ENCODE assay signal across 7 cellular contexts in the genomic region with DNA sequence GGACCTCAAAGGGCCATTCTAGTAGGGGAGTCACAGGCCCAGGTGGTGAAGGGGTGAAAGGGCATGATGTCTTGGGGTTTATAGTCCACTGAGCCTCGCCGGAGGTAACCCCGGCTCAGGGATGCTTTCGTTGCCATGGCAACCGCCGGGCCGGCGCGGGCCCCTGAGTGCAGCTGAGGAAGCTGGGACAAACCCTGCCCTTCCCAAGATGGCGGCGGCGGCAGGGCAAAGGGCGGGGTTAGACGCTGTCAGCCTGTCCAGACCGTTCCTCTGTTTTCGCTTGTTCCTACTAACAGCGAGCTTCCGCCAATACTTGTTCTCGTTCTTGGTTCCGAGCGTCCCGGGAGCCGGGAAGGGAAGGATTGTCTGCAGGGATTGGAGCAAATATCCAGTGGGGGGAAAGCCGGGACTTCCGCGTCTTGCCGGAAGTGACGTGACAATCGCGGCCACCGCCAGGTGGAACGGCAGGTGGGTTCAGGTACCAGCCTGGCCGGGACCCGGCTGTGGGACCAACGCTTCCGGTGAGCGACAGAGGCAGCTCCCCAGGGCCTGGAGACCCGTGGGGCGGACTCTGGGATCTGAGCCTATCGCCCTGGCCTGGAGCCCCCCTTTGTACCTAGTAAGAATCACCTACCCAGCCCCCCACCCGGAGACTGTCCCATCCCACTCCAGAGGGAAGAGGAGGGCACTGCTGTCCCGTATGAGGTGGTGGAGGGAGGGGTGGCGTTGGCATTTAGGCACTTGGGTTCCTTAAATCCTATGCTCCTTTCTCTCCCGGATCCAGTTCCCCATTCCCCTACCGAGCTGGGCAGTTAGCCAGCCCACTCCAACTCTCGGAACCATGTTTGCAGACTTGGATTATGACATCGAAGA. TPM values are rescaled to one million over a fixed set of nuclear protein-coding genes. Genes with fewer than 3 reads are reported as not detected.
DNase-seq lines count a peak whose midpoint lies in the region; TF ChIP-seq lines count a peak whose summit lies in the region.

A gene (plus strand): TSS at position 436 of the 873 bp plus-strand sequence. CDS start 406 bp downstream, at position 842.

- H4K20me1 ChIP-seq in MM.1S (ENCODE audit: insufficient read depth, low read length), result no peaks in the 10 kb centered on the region
- H4K20me1 ChIP-seq in SK-N-SH (ENCODE audit: insufficient read depth), result no peaks in the 10 kb centered on the region

- H3K4me1 ChIP-seq in MM.1S (ENCODE audit: low read length) (peaks cover 8% of the 10 kb centered on the region), SK-N-SH (ENCODE audit: control insufficient read depth in 1 of 2, insufficient read depth in 2 of 2, low read depth in 1 of 2, low read length in 1 of 2) (peaks cover 0 to 12% of the 10 kb centered on the region in 2 experiments; a peak in 1 of 4 replicates), neuronal stem cell (ENCODE audit: control insufficient read depth in 2 of 2, insufficient read depth in 1 of 2, low read depth in 1 of 2, low read length in 2 of 2) (peaks cover 2 to 8% of the 10 kb centered on the region in 2 donors)

- H2AK5ac ChIP-seq in neuronal stem cell (ENCODE audit: low read depth, low read length), result peak within 1 kb of the TSS; percentile 72

- DNase-seq in MM.1S (peak; percentile 85), SK-N-SH (peak; percentile 89), germinal center (ENCODE audit: low spot score) (peak; percentile 89), neuronal stem cell (ENCODE audit: low spot score) (peak; percentile 71), stromal cell of bone marrow (ENCODE audit: low read depth) (peak; percentile 85)

- H4K8ac ChIP-seq in neuronal stem cell (ENCODE audit: low read depth, low read length), result peak within 1 kb of the TSS; percentile 25

- peaks cover 3% of the 10 kb centered on the region for H3K36me3 Mint-ChIP-seq in activated naive CD4-positive, alpha-beta T cell treated with anti-CD3 and anti-CD28 coated beads, Interleukin-2, amount 50 U/mL, for 24 hours

- TF ChIP-seq CTCF in MM.1S (IDR thresholded peaks at IDR 0.05; ENCODE audit: low read length) (no peak), SK-N-SH (IDR thresholded peaks at IDR 0.05) (no peak)

- H2BK15ac ChIP-seq in neuronal stem cell (ENCODE audit: low read length), result peak within 1 kb of the TSS; percentile 17

- no peak for TF ChIP-seq EP300 in SK-N-SH (IDR thresholded peaks at IDR 0.05; ENCODE audit: borderline replicate concordance in 1 of 2, low read depth in 1 of 2, low read length in 1 of 2)

- H3K27ac Mint-ChIP-seq in activated naive CD4-positive, alpha-beta T cell treated with anti-CD3 and anti-CD28 coated beads, Interleukin-2, amount 50 U/mL, for 24 hours, result peak within 1 kb of the TSS; percentile 99

- peak within 1 kb of the TSS; percentile 67; the same call in 1 of the 2 replicates for H3K27ac ChIP-seq in MM.1S (ENCODE audit: low read length)
- peak within 1 kb of the TSS; percentile 48 to 82 for H3K27ac ChIP-seq in SK-N-SH (ENCODE audit: low read depth in 2 of 2, low read length in 1 of 2)
- H3K27ac ChIP-seq in neuronal stem cell (replicated peaks; ENCODE audit: low read length), result peak within 1 kb of the TSS; percentile 92

- no peaks in the 10 kb centered on the region for H3K79me1 ChIP-seq in neuronal stem cell (ENCODE audit: low read depth, low read length)

- H3K4me1 Mint-ChIP-seq in activated naive CD4-positive, alpha-beta T cell treated with anti-CD3 and anti-CD28 coated beads, Interleukin-2, amount 50 U/mL, for 24 hours, result peaks cover 14% of the 10 kb centered on the region

- H3K36me3 ChIP-seq in MM.1S (replicated peaks; ENCODE audit: insufficient read depth, low read length) (no peaks in the 10 kb centered on the region), SK-N-SH (replicated peaks in 1 of 2; ENCODE audit: control insufficient read depth in 1 of 2, insufficient read depth in 2 of 2, low read length in 1 of 2) (peaks cover 0 to 5% of the 10 kb centered on the region in 2 experiments), neuronal stem cell (replicated peaks in 1 of 2; ENCODE audit: control insufficient read depth in 2 of 2, insufficient read depth in 2 of 2, low read length in 2 of 2) (peaks cover 3 to 14% of the 10 kb centered on the region in 2 donors)

- no peaks in the 10 kb centered on the region for H3K9me3 Mint-ChIP-seq in activated naive CD4-positive, alpha-beta T cell treated with anti-CD3 and anti-CD28 coated beads, Interleukin-2, amount 50 U/mL, for 24 hours

- POLR2A ChIA-PET in SK-N-SH (lab: Yijun Ruan, JAX), result no interaction called here

- H3K9me3 ChIP-seq in MM.1S (replicated peaks; ENCODE audit: insufficient read depth, low read length), result no peaks in the 10 kb centered on the region
- no peaks in the 10 kb centered on the region for H3K9me3 ChIP-seq in SK-N-SH
- no peaks in the 10 kb centered on the region for H3K9me3 ChIP-seq in neuronal stem cell (replicated peaks in 1 of 2; ENCODE audit: control insufficient read depth in 2 of 2, insufficient read depth in 1 of 2, low read depth in 1 of 2, low read length in 2 of 2)

- peak within 1 kb of the TSS; percentile 92 for H3K9ac ChIP-seq in MM.1S (ENCODE audit: low read length)
- peak within 1 kb of the TSS; percentile 65 for H3K9ac ChIP-seq in SK-N-SH
- H3K9ac ChIP-seq in neuronal stem cell (ENCODE audit: low read depth, low read length, poor library complexity), result peak within 1 kb of the TSS; percentile 24

- 3% methylated on average over 7 of the region's 47 CpGs for WGBS in SK-N-SH (ENCODE audit: low lambda C conversion rate)
- WGBS in neuronal stem cell (ENCODE audit: extremely low coverage in 2 of 2, insufficient read length in 2 of 2, insufficient replicate concordance in 1 of 2), 2 donors, result no CpG with 5 or more reads among the region's 47 CpGs

- no peak within 1 kb of the TSS for H2BK5ac ChIP-seq in neuronal stem cell (ENCODE audit: low read length)

- H3K4ac ChIP-seq in neuronal stem cell (ENCODE audit: low read length), result no peak within 1 kb of the TSS

- H3K27me3 Mint-ChIP-seq in activated naive CD4-positive, alpha-beta T cell treated with anti-CD3 and anti-CD28 coated beads, Interleukin-2, amount 50 U/mL, for 24 hours, result no peaks in the 10 kb centered on the region

- H3F3A ChIP-seq in MM.1S (ENCODE audit: insufficient read depth, low read length) (no peaks in the 10 kb centered on the region; the same call in 1 of the 2 replicates), SK-N-SH (replicated peaks; ENCODE audit: insufficient read depth) (no peaks in the 10 kb centered on the region)

- H3K18ac ChIP-seq in neuronal stem cell (ENCODE audit: low read length), result peak within 1 kb of the TSS; percentile 90

- H3K23ac ChIP-seq in neuronal stem cell (ENCODE audit: low read depth, low read length, poor library complexity), result no peak within 1 kb of the TSS

- H3K79me2 ChIP-seq in MM.1S (ENCODE audit: low read length), result peaks cover 16% of the 10 kb centered on the region
- H3K79me2 ChIP-seq in SK-N-SH (ENCODE audit: insufficient read depth), result no peaks in the 10 kb centered on the region

- CTCF ChIA-PET in SK-N-SH (lab: Yijun Ruan, JAX), result no interaction called here

- no peaks in the 10 kb centered on the region for H3K27me3 ChIP-seq in MM.1S (replicated peaks; ENCODE audit: insufficient read depth, low read length)
- H3K27me3 ChIP-seq in SK-N-SH (ENCODE audit: insufficient read depth), result no peaks in the 10 kb centered on the region
- H3K27me3 ChIP-seq in neuronal stem cell (ENCODE audit: control insufficient read depth in 3 of 3, insufficient read depth in 3 of 3, low read depth in 1 of 3, low read length in 3 of 3), result peaks cover 0 to 7% (median 0%) of the 10 kb centered on the region in 3 experiments

- no peak within 1 kb of the TSS for H2BK120ac ChIP-seq in neuronal stem cell (ENCODE audit: low read depth, low read length)

- H2AFZ ChIP-seq in MM.1S (ENCODE audit: low read length) (peak within 1 kb of the TSS; percentile 95), SK-N-SH (ENCODE audit: low read depth) (peak within 1 kb of the TSS; percentile 84), neuronal stem cell (ENCODE audit: low read length) (peak within 1 kb of the TSS; percentile 98)

- no peak within 1 kb of the TSS for H3K14ac ChIP-seq in neuronal stem cell (ENCODE audit: low read length)

- H3K4me2 ChIP-seq in MM.1S (ENCODE audit: low read depth, low read length), result peak within 1 kb of the TSS; percentile 95
- H3K4me2 ChIP-seq in SK-N-SH, result peak within 1 kb of the TSS; percentile 70
- H3K4me2 ChIP-seq in neuronal stem cell (ENCODE audit: insufficient read depth, low read length, poor library complexity, severe bottlenecking), result peak within 1 kb of the TSS; percentile 86

- H3K9me2 ChIP-seq in MM.1S (replicated peaks; ENCODE audit: insufficient read depth, low read length), result no peaks in the 10 kb centered on the region
- H3K9me2 ChIP-seq in SK-N-SH, result no peaks in the 10 kb centered on the region

- peak within 1 kb of the TSS; percentile 90 for H3K4me3 ChIP-seq in MM.1S (ENCODE audit: low read length)
- peak within 1 kb of the TSS; percentile 62 to 64 for H3K4me3 ChIP-seq in SK-N-SH (ENCODE audit: low read depth in 2 of 2, low read length in 1 of 2)
- H3K4me3 ChIP-seq in neuronal stem cell (ENCODE audit: low read length in 2 of 2), result peak within 1 kb of the TSS; percentile 75 to 89

- no peak within 1 kb of the TSS for H2BK12ac ChIP-seq in neuronal stem cell (ENCODE audit: low read length)

- peak within 1 kb of the TSS; percentile 97 for H3K4me3 Mint-ChIP-seq in activated naive CD4-positive, alpha-beta T cell treated with anti-CD3 and anti-CD28 coated beads, Interleukin-2, amount 50 U/mL, for 24 hours

- no peak for TF ChIP-seq RAD21 in SK-N-SH (IDR thresholded peaks at IDR 0.05; ENCODE audit: low read length)

- no peak within 1 kb of the TSS for H4K91ac ChIP-seq in neuronal stem cell (ENCODE audit: low read depth, low read length, poor library complexity)

- TF ChIP-seq POLR2A in GM18526 (IDR thresholded peaks at IDR 0.05; ENCODE audit: extremely low read depth, insufficient read length), result peak; percentile 59

TF ChIP-seq in SK-N-SH, 30 proteins besides CTCF, POLR2A, EP300 and RAD21 (continues in another document):
- TF ChIP-seq RFX5 (IDR thresholded peaks at IDR 0.05; ENCODE audit: low read length) (peak; percentile 57; the same call in 1 of the 2 replicates), YY1 (IDR thresholded peaks at IDR 0.05; ENCODE audit: low read depth) (peak; percentile 94), SIN3A (IDR thresholded peaks at IDR 0.05; ENCODE audit: borderline replicate concordance, low read depth, low read length) (peak; percentile 32; the same call in 1 of the 2 replicates), NRF1 (IDR thresholded peaks at IDR 0.05; ENCODE audit: low read depth, low read length) (no peak), RXRA (IDR thresholded peaks at IDR 0.05; ENCODE audit: borderline replicate concordance, low read depth) (no peak), GABPA (IDR thresholded peaks at IDR 0.05; ENCODE audit: low read depth) (peak; percentile 83), ELF1 (IDR thresholded peaks at IDR 0.05) (peak; percentile 83), TCF12 (IDR thresholded peaks at IDR 0.05) (no peak)

RNA-seq across cellular contexts. Expression of the gene that starts here (rescaled TPM):
- 36.8 and 42.8 TPM in 2 replicates for polyA plus RNA-seq in SK-N-SH (2012; rRNA removed)
- polyA plus RNA-seq in SK-N-SH (2012; cell fraction: cytosol; rRNA removed), result 18.4 and 21.9 TPM in 2 replicates
- 147 and 161 TPM in 2 replicates for polyA plus RNA-seq in SK-N-SH (2012; cell fraction: nucleus; rRNA removed)
- 8.4 TPM for polyA plus RNA-seq in neuronal stem cell (2013, experiment 1 of 2)
- 8.2 TPM for polyA plus RNA-seq in neuronal stem cell (2013, experiment 2 of 2)

Comparison
In these comparisons a context has a peak if more than half of its experiments do, and no peak if none do; other contexts are left out.
1. Peak in every context shown above with its lines: DNase-seq, H3K4me3 ChIP-seq and H3K27ac ChIP-seq.
2. H3K9ac ChIP-seq: peak in every context shown above with its lines; median percentile 92 in MM.1S; 65 in SK-N-SH; 24 in neuronal stem cell.